In the genomic region with DNA sequence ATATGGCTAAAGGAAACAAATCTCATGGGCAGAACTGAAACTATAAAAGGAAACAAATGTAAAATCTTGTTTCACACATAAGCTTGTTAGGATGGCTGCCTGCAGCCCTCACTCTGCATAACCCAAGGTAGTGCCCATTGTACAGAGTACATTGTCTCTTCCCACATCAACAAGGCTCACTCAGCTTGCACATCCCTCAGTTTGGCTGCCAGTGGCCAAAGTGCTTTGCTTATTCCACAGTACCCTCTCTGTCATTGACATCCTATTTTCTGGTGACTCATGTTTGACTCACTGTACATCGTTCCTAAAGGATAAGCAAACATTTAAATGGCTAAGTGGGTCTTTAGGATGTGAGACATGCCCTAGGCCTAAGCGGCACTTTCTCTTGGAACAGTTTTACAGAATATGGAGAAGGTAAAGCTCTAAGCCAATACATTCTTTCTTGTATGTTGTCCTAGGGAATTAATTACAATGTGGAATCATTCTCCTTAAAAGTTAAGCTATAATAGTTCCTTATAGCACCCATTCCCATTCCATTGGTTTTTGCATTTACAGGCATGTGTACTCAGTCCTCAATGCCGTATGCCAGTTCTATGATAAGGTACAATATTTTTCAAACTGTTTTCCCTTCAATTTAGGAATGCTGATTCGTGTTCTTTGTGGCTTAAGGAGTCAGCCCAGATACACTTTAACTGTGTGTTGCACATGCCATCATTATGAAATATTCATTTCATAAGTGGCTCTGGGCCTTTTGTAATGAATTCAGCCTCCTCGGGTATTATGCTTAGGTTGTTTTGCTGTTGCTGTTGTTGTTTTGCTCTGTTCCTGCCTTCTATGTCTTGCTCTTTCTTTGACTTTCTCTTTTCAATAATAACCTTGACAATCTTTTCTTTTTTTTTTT, we compare ENCODE assay signal across 11 cellular contexts. TPM values are rescaled to one million over a fixed set of nuclear protein-coding genes. Genes with fewer than 3 reads are reported as not detected.
DNase-seq lines count a peak whose midpoint lies in the region; ATAC-seq and TF ChIP-seq lines count a peak whose summit lies in the region.
"Had no signal": no experiment of that assay in that cellular context is flagged by ENCODE, and none has a peak within 500 bp of the region (broad histone marks: within the 10 kb centered on the region; RNA-seq: fewer than 3 reads in every experiment).

No MANE protein-coding gene starts in this region.

- H3K4me2 ChIP-seq in GM23248 (ENCODE audit: unreplicated experiment): no peak overlapping the region

- no peaks in the 10 kb centered on the region for H3K79me2 ChIP-seq in GM23248 (ENCODE audit: insufficient read depth)

- H3K4me3 ChIP-seq in GM23248 (no peak overlapping the region), psoas muscle (no peak overlapping the region)

- no peaks in the 10 kb centered on the region for H3K9me2 ChIP-seq in GM23248 (ENCODE audit: insufficient read depth)

- no peaks in the 10 kb centered on the region for H3K9me3 ChIP-seq in GM23248 (ENCODE audit: low read depth)
- no peaks in the 10 kb centered on the region for H3K9me3 ChIP-seq in psoas muscle

- H3K27me3 ChIP-seq in GM23248 (replicated peaks; ENCODE audit: insufficient read depth): no peaks in the 10 kb centered on the region
- H3K27me3 ChIP-seq in psoas muscle (ENCODE audit: insufficient read depth in 3 of 3, low read length in 2 of 3): no peaks in the 10 kb centered on the region

- no peak overlapping the region for H3K9ac ChIP-seq in GM23248

- in situ Hi-C loops in GM23248 (cut with MboI): no loop called here

- H3K36me3 ChIP-seq in GM23248 (ENCODE audit: low read depth) (no peaks in the 10 kb centered on the region), psoas muscle (ENCODE audit: insufficient read depth in 1 of 2, low read depth in 1 of 2) (no peaks in the 10 kb centered on the region)

- peak; percentile 56 for DNase-seq in AG08395 (ENCODE audit: low spot score)
- peak; percentile 73 for DNase-seq in GM23248
- DNase-seq in SW 1271 (lab: John Stamatoyannopoulos, UW): peak; percentile 55 to 85
- DNase-seq in glomerular visceral epithelial cell (ENCODE audit: extremely low spot score): peak; percentile 33
- DNase-seq in NOMO-1 treated with DMSO at 0.1 percent for 48 hours (lab: John Stamatoyannopoulos, UW; ENCODE audit: unreplicated experiment): no peak
- DNase-seq in psoas muscle: no peak
- DNase-seq in caudate nucleus (lab: John Stamatoyannopoulos, UW): no peak
- DNase-seq: activated T-cell treated with anti-CD3 and anti-CD28 coated beads, Interleukin-2, amount 50 U/mL, for 1 hour; Calu3; NCI-H524 treated with DMSO at 0.1 percent for 48 hours had no signal

- WGBS in GM23248 (ENCODE audit: low coverage in 1 of 2, low lambda C conversion rate in 2 of 2, missing lambda C conversion rate in 2 of 2), 2 experiments: 46 to 56% methylated on average over 5 of the region's 5 CpGs
- 77 to 88% (median 82%) methylated on average over 5 of the region's 5 CpGs for WGBS in psoas muscle, 3 donors

- intact Hi-C loops in psoas muscle (cut with DNase I): no loop called here

- ATAC-seq in GM21423 (IDR thresholded peaks at IDR 0.05; ENCODE audit: unreplicated experiment) (no peak), psoas muscle (no peak)

- H3F3A ChIP-seq in GM23248 (ENCODE audit: insufficient read depth): peaks cover 15% of the 10 kb centered on the region

- H2AFZ ChIP-seq in GM23248: no peak overlapping the region

- H3K27ac ChIP-seq in GM23248: no peak overlapping the region
- no peak overlapping the region for H3K27ac ChIP-seq in psoas muscle
- H3K27ac ChIP-seq in caudate nucleus (ENCODE audit: low read depth, low read length): no peak overlapping the region

- no peaks in the 10 kb centered on the region for H4K20me1 ChIP-seq in GM23248 (ENCODE audit: insufficient read depth)

- H3K4me1 ChIP-seq in GM23248 (ENCODE audit: insufficient read depth) (peaks cover 11% of the 10 kb centered on the region; the same call in 1 of the 2 replicates), psoas muscle (no peaks in the 10 kb centered on the region)

- no peak for TF ChIP-seq CTCF in psoas muscle (IDR thresholded peaks at IDR 0.05)

RNA-seq across cellular contexts. Expression of gene ANKEF1, which starts 5.5 kb away (rescaled TPM):
- 0.22 and 0.76 TPM in 2 replicates for total RNA-seq in GM23248 (2014; rRNA removed; shearing (Covaris generic))
- polyA plus RNA-seq in GM23248 (2016; fragmentation: Nextera tagmentation; extraction: Ambion mirVana) (0.06 TPM in 2 replicates), psoas muscle (1 to 10 TPM in 2 of 3 donors, under 1 TPM in 1; 0.52 to 1.3 (median 1.3) TPM)
- 1 to 10 TPM; 1.1 to 2.7 (median 1.7) TPM for total RNA-seq in psoas muscle

Comparison
In these comparisons a context has a peak if more than half of its experiments do, and no peak if none do; other contexts are left out.
1. DNase-seq: peak in AG08395 (single experiment), GM23248 (single experiment), SW 1271 (2 of 2) and glomerular visceral epithelial cell (single experiment); none in NOMO-1 treated with DMSO at 0.1 percent for 48 hours (single experiment), psoas muscle (0 of 2) and caudate nucleus (0 of 61).